27 cellular contexts compared by ENCODE assay signal in the genomic region with DNA sequence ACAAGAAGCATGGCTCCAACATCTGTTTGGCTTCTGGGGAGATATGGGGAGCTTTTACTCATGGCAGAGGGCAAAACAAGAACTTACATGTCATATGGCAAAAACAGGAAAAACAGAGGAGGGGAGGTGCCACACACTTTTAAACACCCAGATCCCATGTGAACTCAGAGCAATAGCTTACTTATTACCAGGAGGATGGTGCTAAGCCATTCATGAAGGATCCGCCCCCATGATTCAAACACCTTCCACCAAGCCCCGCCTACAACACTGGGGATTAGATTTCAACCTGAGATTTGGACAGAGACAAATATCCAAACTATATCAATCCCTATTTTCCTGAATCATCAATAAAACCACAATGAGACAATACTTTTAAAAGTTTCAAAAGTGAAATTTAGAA.
DNase-seq lines count a peak whose midpoint lies in the region; ATAC-seq, FAIRE-seq and TF ChIP-seq lines count a peak whose summit lies in the region.
"Had no signal": no experiment of that assay in that cellular context is flagged by ENCODE, and none has a peak within 500 bp of the region (broad histone marks: within the 10 kb centered on the region; RNA-seq: fewer than 3 reads in every experiment).

No MANE protein-coding gene starts in this region.

- H4K20me1 ChIP-seq in GM23338 (replicated peaks; ENCODE audit: insufficient read depth), result no peaks in the 10 kb centered on the region
- H4K20me1 ChIP-seq: BLaER1 treated with 17β-estradiol and CSF1 and Interleukin-3, amounts not matched to agents 10 nM and 100 nM had no signal

- H3K27me3 ChIP-seq in GM23338 (ENCODE audit: insufficient read depth), result no peaks in the 10 kb centered on the region
- no peaks in the 10 kb centered on the region for H3K27me3 ChIP-seq in bronchial epithelial cell (ENCODE audit: control insufficient read depth, insufficient read depth, low read length)
- H3K27me3 ChIP-seq: BE2C; BLaER1 treated with 17β-estradiol and CSF1 and Interleukin-3, amounts not matched to agents 10 nM and 100 nM had no signal

- H3K9me3 Mint-ChIP-seq in GM23338 (no peaks in the 10 kb centered on the region; the same call in 2 of the 3 replicates), natural killer cell (peaks cover 0 to 4% of the 10 kb centered on the region in 2 donors)
- H3K9me3 Mint-ChIP-seq: CD14-positive monocyte; CD4-positive, alpha-beta T cell had no signal

- H3K27me3 Mint-ChIP-seq in GM23338 (ENCODE audit: insufficient read depth, low read depth, poor library complexity) (peaks cover 2% of the 10 kb centered on the region), natural killer cell (ENCODE audit: low read depth in 2 of 2) (no peaks in the 10 kb centered on the region)
- H3K27me3 Mint-ChIP-seq: CD4-positive, alpha-beta T cell; CD8-positive, alpha-beta memory T cell had no signal

- no peaks in the 10 kb centered on the region for H3K9me2 ChIP-seq in GM23338 (ENCODE audit: insufficient read depth)

- H3K4me3 Mint-ChIP-seq in GM23338 (no peak overlapping the region), natural killer cell (no peak overlapping the region)
- H3K4me3 Mint-ChIP-seq: CD14-positive monocyte; CD4-positive, alpha-beta T cell; CD8-positive, alpha-beta memory T cell had no signal

- H3F3A ChIP-seq in GM23338 (replicated peaks; ENCODE audit: low read depth), result no peaks in the 10 kb centered on the region

- H3K27ac Mint-ChIP-seq in GM23338 (no peak overlapping the region), natural killer cell (no peak overlapping the region)
- H3K27ac Mint-ChIP-seq: CD14-positive monocyte; CD4-positive, alpha-beta T cell; CD8-positive, alpha-beta memory T cell had no signal

- H3K27ac ChIP-seq in GM23338 (ENCODE audit: low read depth), result no peak overlapping the region
- H3K27ac ChIP-seq: A549; BLaER1 treated with 17β-estradiol and CSF1 and Interleukin-3, amounts not matched to agents 10 nM and 100 nM had no signal

- H2AFZ ChIP-seq in GM23338, result 0 out of 2 replicates have a peak overlapping the region, but pooled peaks have one; percentile 11

- no peak for FAIRE-seq in bronchial epithelial cell (lab: Jason Lieb, UNC)
- FAIRE-seq: A549, D721Med, GM12891, GM18507, H1 had no signal

- no peak overlapping the region for H3K4me3 ChIP-seq in GM23338
- H3K4me3 ChIP-seq in bronchial epithelial cell (ENCODE audit: low read depth, low read length), result no peak overlapping the region
- H3K4me3 ChIP-seq: A549; BLaER1 treated with 17β-estradiol and CSF1 and Interleukin-3, amounts not matched to agents 10 nM and 100 nM had no signal

- no peaks in the 10 kb centered on the region for H3K4me1 Mint-ChIP-seq in GM23338
- H3K4me1 Mint-ChIP-seq in natural killer cell, result no peaks in the 10 kb centered on the region
- H3K4me1 Mint-ChIP-seq: CD14-positive monocyte; CD8-positive, alpha-beta memory T cell had no signal

- H3K36me3 ChIP-seq in GM23338 (ENCODE audit: insufficient read depth), result no peaks in the 10 kb centered on the region
- H3K36me3 ChIP-seq in bronchial epithelial cell (ENCODE audit: control insufficient read depth, insufficient read depth, low read length), result no peaks in the 10 kb centered on the region
- H3K36me3 ChIP-seq: BE2C; BLaER1 treated with 17β-estradiol and CSF1 and Interleukin-3, amounts not matched to agents 10 nM and 100 nM had no signal

- DNase-seq in GM23338 (ENCODE audit: low spot score) (peak; percentile 10), NCI-H69 (lab: John Stamatoyannopoulos, UW) (peak; percentile 35), bronchial epithelial cell (ENCODE audit: low read depth) (peak; percentile 21), left colon (no peak), midbrain (lab: John Stamatoyannopoulos, UW) (no peak), natural killer cell (no peak), RPMI8226 (no peak), GM03348 (ENCODE audit: low spot score) (no peak)
- DNase-seq: 8988T; ACHN; AML-193; BE2C; CD4-positive, alpha-beta T cell; CD8-positive, alpha-beta memory T cell; DMS 273 treated with DMSO at 0.1 percent for 48 hours; DMS79; EL; GDM1; H7; HCEC 1CT had no signal

- no peaks in the 10 kb centered on the region for H3K79me2 ChIP-seq in GM23338 (replicated peaks; ENCODE audit: insufficient read depth)

- TF ChIP-seq CTCF in GM23338 (conservative IDR thresholded peaks at IDR 0.05; ENCODE audit: low read depth in 2 of 2) (no peak), bronchial epithelial cell (IDR thresholded peaks at IDR 0.05; ENCODE audit: insufficient read depth, low read length, severe bottlenecking) (no peak), natural killer cell (IDR thresholded peaks at IDR 0.05) (no peak)

- no peak overlapping the region for H3K4me2 ChIP-seq in GM23338
- H3K4me2 ChIP-seq: A549; BLaER1 treated with 17β-estradiol and CSF1 and Interleukin-3, amounts not matched to agents 10 nM and 100 nM had no signal

- H3K4me1 ChIP-seq in GM23338 (ENCODE audit: insufficient read depth), result no peaks in the 10 kb centered on the region
- H3K4me1 ChIP-seq: A549 had no signal

- no peaks in the 10 kb centered on the region for H3K36me3 Mint-ChIP-seq in GM23338 (ENCODE audit: low read depth)
- no peaks in the 10 kb centered on the region for H3K36me3 Mint-ChIP-seq in natural killer cell
- H3K36me3 Mint-ChIP-seq: CD14-positive monocyte; CD8-positive, alpha-beta memory T cell had no signal

- intact Hi-C loops in left colon (cut with DNase I, micrococcal nuclease) (no loop called here), natural killer cell (cut with micrococcal nuclease) (no loop called here)

- ATAC-seq in GM23338 (no peak), left colon (peak; percentile 64), natural killer cell (no peak)
- ATAC-seq: A549 had no signal

TF ChIP-seq in GM23338, 12 proteins besides CTCF, POLR2A, EP300 and RAD21 (continues in another document):
- TF ChIP-seq EZH2phosphoT487 (IDR thresholded peaks at IDR 0.05; ENCODE audit: unreplicated experiment), result no peak
- TF ChIP-seq EZH2 (IDR thresholded peaks at IDR 0.05; ENCODE audit: low read depth, unreplicated experiment), result no peak
- TF ChIP-seq, protein P1, sequence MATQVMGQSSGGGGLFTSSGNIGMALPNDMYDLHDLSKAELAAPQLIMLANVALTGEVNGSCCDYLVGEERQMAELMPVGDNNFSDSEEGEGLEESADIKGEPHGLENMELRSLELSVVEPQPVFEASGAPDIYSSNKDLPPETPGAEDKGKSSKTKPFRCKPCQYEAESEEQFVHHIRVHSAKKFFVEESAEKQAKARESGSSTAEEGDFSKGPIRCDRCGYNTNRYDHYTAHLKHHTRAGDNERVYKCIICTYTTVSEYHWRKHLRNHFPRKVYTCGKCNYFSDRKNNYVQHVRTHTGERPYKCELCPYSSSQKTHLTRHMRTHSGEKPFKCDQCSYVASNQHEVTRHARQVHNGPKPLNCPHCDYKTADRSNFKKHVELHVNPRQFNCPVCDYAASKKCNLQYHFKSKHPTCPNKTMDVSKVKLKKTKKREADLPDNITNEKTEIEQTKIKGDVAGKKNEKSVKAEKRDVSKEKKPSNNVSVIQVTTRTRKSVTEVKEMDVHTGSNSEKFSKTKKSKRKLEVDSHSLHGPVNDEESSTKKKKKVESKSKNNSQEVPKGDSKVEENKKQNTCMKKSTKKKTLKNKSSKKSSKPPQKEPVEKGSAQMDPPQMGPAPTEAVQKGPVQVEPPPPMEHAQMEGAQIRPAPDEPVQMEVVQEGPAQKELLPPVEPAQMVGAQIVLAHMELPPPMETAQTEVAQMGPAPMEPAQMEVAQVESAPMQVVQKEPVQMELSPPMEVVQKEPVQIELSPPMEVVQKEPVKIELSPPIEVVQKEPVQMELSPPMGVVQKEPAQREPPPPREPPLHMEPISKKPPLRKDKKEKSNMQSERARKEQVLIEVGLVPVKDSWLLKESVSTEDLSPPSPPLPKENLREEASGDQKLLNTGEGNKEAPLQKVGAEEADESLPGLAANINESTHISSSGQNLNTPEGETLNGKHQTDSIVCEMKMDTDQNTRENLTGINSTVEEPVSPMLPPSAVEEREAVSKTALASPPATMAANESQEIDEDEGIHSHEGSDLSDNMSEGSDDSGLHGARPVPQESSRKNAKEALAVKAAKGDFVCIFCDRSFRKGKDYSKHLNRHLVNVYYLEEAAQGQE (IDR thresholded peaks at IDR 0.05; ENCODE audit: unreplicated experiment), result no peak
- no peak for TF ChIP-seq STAT1 (IDR thresholded peaks at IDR 0.05; ENCODE audit: unreplicated experiment)

Comparison
In these comparisons a context has a peak if more than half of its experiments do, and no peak if none do; other contexts are left out.
1. DNase-seq: peak in GM23338 (single experiment), NCI-H69 (single experiment) and bronchial epithelial cell (single experiment); none in left colon (0 of 2), midbrain (single experiment), natural killer cell (single experiment), RPMI8226 (single experiment) and GM03348 (single experiment).